In genomic region chr9:113742471-113742870, GRCh38 we compare ENCODE assay signal across 23 cellular contexts.
"Had no signal": no experiment of that assay in that cellular context is flagged by ENCODE, and none has a peak within 500 bp of the region (broad histone marks: within the 10 kb centered on the region; RNA-seq: fewer than 3 reads in every experiment).

No MANE protein-coding gene starts in this region.

- H3K9me3 Mint-ChIP-seq: activated CD4-positive, alpha-beta memory T cell treated with anti-CD3 and anti-CD28 coated beads, Interleukin-2, amount 10 ng/mL, durations not matched to agents 7 days and 5 days had no signal

- DNase-seq: activated CD4-positive, alpha-beta memory T cell treated with anti-CD3 and anti-CD28 coated beads, Interleukin-2, amount 10 ng/mL, durations not matched to agents 7 days and 5 days; activated CD4-positive, alpha-beta T cell treated with anti-CD3 and anti-CD28 coated beads, Interleukin-2, amount 10 ng/mL, durations not matched to agents 7 days and 5 days; activated CD8-positive, alpha-beta memory T cell treated with anti-CD3 and anti-CD28 coated beads, Interleukin-2, amount 50 U/mL, for 48 hours; activated T-cell treated with anti-CD3 and anti-CD28 coated beads, Interleukin-2, amount 50 U/mL, for 24 hours; dermis blood vessel endothelial cell; effector CD8-positive, alpha-beta T cell; immature natural killer cell; occipital lobe; right cardiac atrium; stimulated activated CD4-positive, alpha-beta T cell treated with anti-CD3 and anti-CD28 coated beads, Interleukin-15, amount 100 ng/mL, for 24 hours; stimulated activated CD4-positive, alpha-beta T cell treated with anti-CD3 and anti-CD28 coated beads, Interleukin-2, amount 100 ng/mL, for 24 hours; stimulated activated naive B cell treated with anti-CD40 and anti-IgM and Interleukin-4, amounts not matched to agents 10 μg/mL and 1 μg/mL and 100 μg/mL, for 72 hours; stomach; T-helper 1 cell; thyroid gland; upper lobe of left lung had no signal

- ATAC-seq: activated naive CD4-positive, alpha-beta T cell treated with anti-CD3 and anti-CD28 coated beads, Interleukin-2, amount 50 U/mL, for 72 hours; gastroesophageal sphincter; naive thymus-derived CD8-positive, alpha-beta T cell; right cardiac atrium; stimulated activated naive B cell treated with anti-CD40 and anti-IgM and Interleukin-4, amounts not matched to agents 10 μg/mL and 1 μg/mL and 100 μg/mL, for 72 hours had no signal

- H3K4me1 Mint-ChIP-seq: activated CD4-positive, alpha-beta memory T cell treated with anti-CD3 and anti-CD28 coated beads, Interleukin-2, amount 10 ng/mL, durations not matched to agents 7 days and 5 days; activated CD4-positive, alpha-beta T cell treated with anti-CD3 and anti-CD28 coated beads, Interleukin-2, amount 10 ng/mL, durations not matched to agents 7 days and 5 days; immature natural killer cell; neural crest cell; stimulated activated naive B cell treated with anti-CD40 and anti-IgM and Interleukin-4, amounts not matched to agents 10 μg/mL and 1 μg/mL and 100 μg/mL, for 72 hours had no signal

- H3K4me3 Mint-ChIP-seq: activated CD4-positive, alpha-beta memory T cell treated with anti-CD3 and anti-CD28 coated beads, Interleukin-2, amount 10 ng/mL, durations not matched to agents 7 days and 5 days; activated CD4-positive, alpha-beta T cell treated with anti-CD3 and anti-CD28 coated beads, Interleukin-2, amount 10 ng/mL, durations not matched to agents 7 days and 5 days; activated T-cell treated with anti-CD3 and anti-CD28 coated beads, Interleukin-2, amount 50 U/mL, for 24 hours; central memory CD8-positive, alpha-beta T cell; immature natural killer cell; memory B cell; naive thymus-derived CD8-positive, alpha-beta T cell; neural crest cell; stimulated activated naive B cell treated with anti-CD40 and anti-IgM and Interleukin-4, amounts not matched to agents 10 μg/mL and 1 μg/mL and 100 μg/mL, for 72 hours; T-helper 2 cell treated with Interferon-gamma antibody and Interleukin-4, amounts not matched to agents 5 μg/mL and 100 μg/mL, for 36 hours had no signal

- H3K36me3 Mint-ChIP-seq: stimulated activated naive B cell treated with anti-CD40 and anti-IgM and Interleukin-4, amounts not matched to agents 10 μg/mL and 1 μg/mL and 100 μg/mL, for 72 hours had no signal

- H3K27ac Mint-ChIP-seq: activated CD4-positive, alpha-beta memory T cell treated with anti-CD3 and anti-CD28 coated beads, Interleukin-2, amount 10 ng/mL, durations not matched to agents 7 days and 5 days; activated CD4-positive, alpha-beta T cell treated with anti-CD3 and anti-CD28 coated beads, Interleukin-2, amount 10 ng/mL, durations not matched to agents 7 days and 5 days; activated naive CD4-positive, alpha-beta T cell treated with anti-CD3 and anti-CD28 coated beads, Interleukin-2, amount 50 U/mL, for 72 hours; activated T-cell treated with anti-CD3 and anti-CD28 coated beads, Interleukin-2, amount 50 U/mL, for 24 hours; immature natural killer cell; memory B cell; naive thymus-derived CD8-positive, alpha-beta T cell; stimulated activated naive B cell treated with anti-CD40 and anti-IgM and Interleukin-4, amounts not matched to agents 10 μg/mL and 1 μg/mL and 100 μg/mL, for 72 hours; T-helper 2 cell treated with Interferon-gamma antibody and Interleukin-4, amounts not matched to agents 5 μg/mL and 100 μg/mL, for 36 hours had no signal
